In the genomic region with DNA sequence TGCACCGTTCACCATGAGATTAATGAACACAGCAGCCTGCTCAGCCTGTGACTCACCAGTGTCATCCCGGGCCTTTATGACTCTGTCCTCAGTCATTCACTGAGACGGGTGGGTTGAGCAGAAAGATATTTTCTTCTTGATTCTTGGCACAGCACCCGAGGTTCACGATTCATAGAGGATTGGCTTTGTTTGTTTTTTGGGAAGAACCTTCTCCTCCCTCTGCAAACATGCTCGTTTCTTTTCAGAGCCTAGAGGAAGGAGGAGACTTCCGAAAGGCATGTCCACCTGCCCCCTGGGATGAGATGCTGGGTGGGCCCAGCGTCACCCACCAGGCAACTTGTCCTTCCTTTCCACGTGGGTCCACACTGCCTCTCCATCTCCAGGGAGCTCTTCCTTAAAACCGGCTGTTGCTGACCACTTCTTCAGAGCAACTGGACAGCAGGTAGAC, we compare ENCODE assay signal across 8 cellular contexts.
DNase-seq lines count a peak whose midpoint lies in the region; ATAC-seq and TF ChIP-seq lines count a peak whose summit lies in the region.

No MANE protein-coding gene starts in this region.

- H3K36me3 ChIP-seq in SK-N-SH (replicated peaks in 1 of 2; ENCODE audit: control insufficient read depth in 1 of 2, insufficient read depth in 2 of 2, low read length in 1 of 2) (no peaks in the 10 kb centered on the region), psoas muscle (ENCODE audit: insufficient read depth in 1 of 2, low read depth in 1 of 2) (no peaks in the 10 kb centered on the region)

- no peak overlapping the region for H2AFZ ChIP-seq in SK-N-SH (ENCODE audit: low read depth)

- TF ChIP-seq CTCF in SK-N-SH (IDR thresholded peaks at IDR 0.05) (no peak), psoas muscle (IDR thresholded peaks at IDR 0.05) (no peak)

- ATAC-seq in psoas muscle (peak; percentile 72 to 81 (median 77)), GM18909 (IDR thresholded peaks at IDR 0.05; ENCODE audit: poor library complexity, unreplicated experiment) (no peak)

- intact Hi-C loops in psoas muscle (cut with DNase I) (loop anchor here (5.0 kb wide), 2 partner anchors 53 to 198 kb away; partner anchors contain the start of gene GLI2 (in 1 of the 2)), head of caudate nucleus (cut with DNase I) (no loop called here)

- WGBS in SK-N-SH (ENCODE audit: low lambda C conversion rate): 20% methylated on average over 10 of the region's 10 CpGs
- WGBS in psoas muscle, 3 donors: 42 to 53% (median 46%) methylated on average over 10 of the region's 10 CpGs

- H3K4me1 ChIP-seq in SK-N-SH (ENCODE audit: control insufficient read depth in 1 of 2, insufficient read depth in 2 of 2, low read depth in 1 of 2, low read length in 1 of 2): peaks cover 56 to 73% of the 10 kb centered on the region in 2 experiments
- peaks cover 70% of the 10 kb centered on the region for H3K4me1 ChIP-seq in psoas muscle

- no peak overlapping the region; a peak in 1 of 4 replicates for H3K4me3 ChIP-seq in SK-N-SH (ENCODE audit: low read depth in 2 of 2, low read length in 1 of 2)
- H3K4me3 ChIP-seq in psoas muscle: no peak overlapping the region

- TF ChIP-seq EP300 in SK-N-SH (IDR thresholded peaks at IDR 0.05; ENCODE audit: borderline replicate concordance in 1 of 2, low read depth in 1 of 2, low read length in 1 of 2): peak in 1 of 2 experiments; percentile 85; a peak in 1 of 4 replicates

- H3K4me2 ChIP-seq in SK-N-SH: peak overlapping the region; percentile 78

- H4K20me1 ChIP-seq in SK-N-SH (ENCODE audit: insufficient read depth): no peaks in the 10 kb centered on the region

- POLR2A ChIA-PET in SK-N-SH (lab: Yijun Ruan, JAX): no interaction called here

- H3K27ac ChIP-seq in SK-N-SH (ENCODE audit: low read depth in 2 of 2, low read length in 1 of 2) (peak overlapping the region; percentile 95 to 96), psoas muscle (peak overlapping the region; percentile 2)

- CTCF ChIA-PET in SK-N-SH (lab: Yijun Ruan, JAX): interaction anchor here (0.8 to 1.3 kb wide), 3 partner anchors 134 to 239 kb away, joined by 3 read pairs; no protein-coding TSS in a partner anchor

- DNase-seq in Daoy (ENCODE audit: low read depth) (peak; percentile 89), SK-N-SH (no peak), fibroblast of the conjunctiva (ENCODE audit: low read depth) (peak; percentile 49), psoas muscle (peak; percentile 61 to 70), head of caudate nucleus (no peak), OCI-M2 (lab: John Stamatoyannopoulos, UW; ENCODE audit: unreplicated experiment) (no peak), mesenteric fat pad (ENCODE audit: low spot score) (no peak)

- peaks cover 53% of the 10 kb centered on the region; the same call in 1 of the 2 replicates for H3K79me2 ChIP-seq in SK-N-SH (ENCODE audit: insufficient read depth)

- no peaks in the 10 kb centered on the region for H3K9me2 ChIP-seq in SK-N-SH

- H3K27me3 ChIP-seq in SK-N-SH (ENCODE audit: insufficient read depth) (no peaks in the 10 kb centered on the region), psoas muscle (ENCODE audit: insufficient read depth in 3 of 3, low read length in 2 of 3) (no peaks in the 10 kb centered on the region)

- peaks cover 40% of the 10 kb centered on the region for H3F3A ChIP-seq in SK-N-SH (replicated peaks; ENCODE audit: insufficient read depth)

- peak overlapping the region; percentile 73 for H3K9ac ChIP-seq in SK-N-SH

- TF ChIP-seq RAD21 in SK-N-SH (IDR thresholded peaks at IDR 0.05; ENCODE audit: low read length): no peak

- H3K9me3 ChIP-seq in SK-N-SH (no peaks in the 10 kb centered on the region), psoas muscle (no peaks in the 10 kb centered on the region)

TF ChIP-seq in SK-N-SH, 30 proteins besides CTCF, POLR2A, EP300 and RAD21 (continues in another document):
- TF ChIP-seq, protein P1, sequence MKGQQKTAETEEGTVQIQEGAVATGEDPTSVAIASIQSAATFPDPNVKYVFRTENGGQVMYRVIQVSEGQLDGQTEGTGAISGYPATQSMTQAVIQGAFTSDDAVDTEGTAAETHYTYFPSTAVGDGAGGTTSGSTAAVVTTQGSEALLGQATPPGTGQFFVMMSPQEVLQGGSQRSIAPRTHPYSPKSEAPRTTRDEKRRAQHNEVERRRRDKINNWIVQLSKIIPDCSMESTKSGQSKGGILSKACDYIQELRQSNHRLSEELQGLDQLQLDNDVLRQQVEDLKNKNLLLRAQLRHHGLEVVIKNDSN (IDR thresholded peaks at IDR 0.05; ENCODE audit: borderline replicate concordance, low read depth): no peak
- TF ChIP-seq, protein P2, sequence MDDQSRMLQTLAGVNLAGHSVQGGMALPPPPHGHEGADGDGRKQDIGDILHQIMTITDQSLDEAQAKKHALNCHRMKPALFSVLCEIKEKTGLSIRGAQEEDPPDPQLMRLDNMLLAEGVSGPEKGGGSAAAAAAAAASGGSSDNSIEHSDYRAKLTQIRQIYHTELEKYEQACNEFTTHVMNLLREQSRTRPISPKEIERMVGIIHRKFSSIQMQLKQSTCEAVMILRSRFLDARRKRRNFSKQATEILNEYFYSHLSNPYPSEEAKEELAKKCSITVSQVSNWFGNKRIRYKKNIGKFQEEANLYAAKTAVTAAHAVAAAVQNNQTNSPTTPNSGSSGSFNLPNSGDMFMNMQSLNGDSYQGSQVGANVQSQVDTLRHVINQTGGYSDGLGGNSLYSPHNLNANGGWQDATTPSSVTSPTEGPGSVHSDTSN (IDR thresholded peaks at IDR 0.05): peak; percentile 89
- no peak for TF ChIP-seq SMC3 (IDR thresholded peaks at IDR 0.05; ENCODE audit: low read depth, low read length)
- peak; percentile 96 for TF ChIP-seq JUND (IDR thresholded peaks at IDR 0.05)
- 0 out of 2 replicates have a peak, but pooled peaks have one; percentile 39 for TF ChIP-seq REST (IDR thresholded peaks at IDR 0.05; ENCODE audit: low read depth, low read length)
- no peak for TF ChIP-seq USF2 (IDR thresholded peaks at IDR 0.05; ENCODE audit: borderline replicate concordance, low read depth, low read length)
- TF ChIP-seq RXRA (IDR thresholded peaks at IDR 0.05; ENCODE audit: borderline replicate concordance, low read depth): peak; percentile 88; the same call in 1 of the 2 replicates
- TF ChIP-seq NFIC (IDR thresholded peaks at IDR 0.05; ENCODE audit: borderline replicate concordance): peak; percentile 90
- TF ChIP-seq MXI1 (IDR thresholded peaks at IDR 0.05; ENCODE audit: low read depth, low read length): no peak
- TF ChIP-seq FOSL2 (IDR thresholded peaks at IDR 0.05; ENCODE audit: borderline replicate concordance, low read depth): peak; percentile 98
- TF ChIP-seq, protein P3, sequence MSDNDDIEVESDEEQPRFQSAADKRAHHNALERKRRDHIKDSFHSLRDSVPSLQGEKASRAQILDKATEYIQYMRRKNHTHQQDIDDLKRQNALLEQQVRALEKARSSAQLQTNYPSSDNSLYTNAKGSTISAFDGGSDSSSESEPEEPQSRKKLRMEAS (IDR thresholded peaks at IDR 0.05; ENCODE audit: low read depth): peak; percentile 34; the same call in 1 of the 2 replicates
- no peak for TF ChIP-seq IRF3 (IDR thresholded peaks at IDR 0.05; ENCODE audit: low read depth, low read length)
- peak; percentile 80 for TF ChIP-seq TCF12 (IDR thresholded peaks at IDR 0.05)
- peak; percentile 63; the same call in 1 of the 2 replicates for TF ChIP-seq POLR2AphosphoS5 (IDR thresholded peaks at IDR 0.05; ENCODE audit: low read depth, low read length)
- no peak for TF ChIP-seq RCOR1 (IDR thresholded peaks at IDR 0.05; ENCODE audit: low read length)
- no peak for TF ChIP-seq RFX5 (IDR thresholded peaks at IDR 0.05; ENCODE audit: low read length)
- TF ChIP-seq GATA2 (CRISPR knock-in tag; IDR thresholded peaks at IDR 0.05): no peak
- TF ChIP-seq EZH2phosphoT487 (IDR thresholded peaks at IDR 0.05; ENCODE audit: borderline replicate concordance, low read depth): no peak

Comparison
In these comparisons a context has a peak if more than half of its experiments do, and no peak if none do; other contexts are left out.
1. DNase-seq: peak in Daoy (single experiment), fibroblast of the conjunctiva (single experiment) and psoas muscle (2 of 2); none in SK-N-SH (single experiment), head of caudate nucleus (0 of 42), OCI-M2 (single experiment) and mesenteric fat pad (single experiment).